8 cellular contexts compared by ENCODE assay signal in the genomic region with DNA sequence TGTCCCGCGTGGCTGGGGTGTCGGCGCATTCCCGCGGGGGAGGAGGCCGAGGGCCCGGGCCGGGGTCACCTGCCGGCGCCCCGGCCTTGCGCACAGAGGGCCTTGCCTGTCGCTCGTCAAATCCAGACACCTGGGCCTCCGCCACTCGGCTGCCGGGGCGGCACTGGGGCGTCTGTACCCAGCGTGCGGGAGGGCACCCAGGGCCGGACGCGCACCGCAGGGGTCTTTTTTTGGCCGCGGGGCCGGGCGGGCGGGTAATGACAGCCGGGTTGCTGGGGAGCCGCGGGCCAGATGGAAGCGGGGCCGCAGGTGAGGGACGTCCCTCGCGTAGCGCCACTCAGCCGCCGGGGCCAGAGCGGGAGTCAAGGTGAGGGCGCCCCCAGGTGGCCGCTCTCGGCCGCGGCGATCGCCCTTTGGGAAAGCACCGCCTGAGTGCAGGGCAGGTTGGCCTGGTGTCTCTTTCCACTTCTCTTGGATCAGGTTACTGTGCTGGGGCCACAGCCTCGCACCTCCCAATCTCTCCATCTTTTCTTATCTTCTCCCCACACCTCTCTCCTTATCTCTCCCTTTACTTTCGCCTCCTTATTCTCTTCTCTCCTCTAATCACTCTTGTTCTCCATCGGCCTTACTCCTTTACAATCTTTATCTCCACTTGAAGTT. TPM values are rescaled to one million over a fixed set of nuclear protein-coding genes. Genes with fewer than 3 reads are reported as not detected.
A peak's percentile ranks its signal among the peaks of the same experiment; 100 is the strongest.
DNase-seq lines count a peak whose midpoint lies in the region; ATAC-seq and TF ChIP-seq lines count a peak whose summit lies in the region.

No MANE protein-coding gene starts in this region.

- peak; percentile 62 for ATAC-seq in GM18511 (IDR thresholded peaks at IDR 0.05; ENCODE audit: unreplicated experiment)
- ATAC-seq in left lung, result peak; percentile 78

- H3K27me3 ChIP-seq in KMS-11 (ENCODE audit: insufficient read depth, low read depth) (peaks cover 4% of the 10 kb centered on the region; the same call in 1 of the 2 replicates), left lung (peaks cover 4 to 61% of the 10 kb centered on the region in 2 donors)

- H3K36me3 ChIP-seq in KMS-11 (ENCODE audit: insufficient read depth) (no peaks in the 10 kb centered on the region), left lung (peaks cover 0 to 16% of the 10 kb centered on the region in 2 donors)

- no peak overlapping the region for H3K27ac Mint-ChIP-seq in activated CD4-positive, alpha-beta T cell treated with anti-CD3 and anti-CD28 coated beads, Interleukin-2, amount 10 ng/mL, durations not matched to agents 7 days and 5 days

- H3K4me1 Mint-ChIP-seq in activated CD4-positive, alpha-beta T cell treated with anti-CD3 and anti-CD28 coated beads, Interleukin-2, amount 10 ng/mL, durations not matched to agents 7 days and 5 days, result peaks cover 24% of the 10 kb centered on the region

- CTCF ChIA-PET in activated CD4-positive, alpha-beta T cell treated with anti-CD3 and anti-CD28 coated beads, Interleukin-2, amount 10 ng/mL, durations not matched to agents 7 days and 5 days (lab: Charles Lee), result interaction anchor here (1.6 to 3.3 kb wide), 3 partner anchors 11 to 25 kb away, joined by 4 to 22 read pairs (median 5); no protein-coding TSS in a partner anchor

- H3K4me3 ChIP-seq in KMS-11 (IDR thresholded peaks at IDR 0.05; ENCODE audit: insufficient read depth, low read depth, low read length) (no peak overlapping the region), left lung (peak overlapping the region; percentile 53 to 60)

- H3K4me1 ChIP-seq in KMS-11 (ENCODE audit: low read depth, poor library complexity, severe bottlenecking), result no peaks in the 10 kb centered on the region
- peaks cover 12 to 53% of the 10 kb centered on the region in 2 donors for H3K4me1 ChIP-seq in left lung

- H3K4me2 ChIP-seq in KMS-11, result peak overlapping the region; percentile 13; the same call in 1 of the 2 replicates

- H3K79me2 ChIP-seq in KMS-11 (ENCODE audit: insufficient read depth, low read depth), result no peaks in the 10 kb centered on the region

- H3K9me3 ChIP-seq in left lung, result no peaks in the 10 kb centered on the region

- peaks cover 2% of the 10 kb centered on the region for H3K36me3 Mint-ChIP-seq in activated CD4-positive, alpha-beta T cell treated with anti-CD3 and anti-CD28 coated beads, Interleukin-2, amount 10 ng/mL, durations not matched to agents 7 days and 5 days (ENCODE audit: low read depth)

- H3K27me3 Mint-ChIP-seq in activated CD4-positive, alpha-beta T cell treated with anti-CD3 and anti-CD28 coated beads, Interleukin-2, amount 10 ng/mL, durations not matched to agents 7 days and 5 days, result peaks cover 41% of the 10 kb centered on the region

- H3K9ac ChIP-seq in KMS-11, result no peak overlapping the region

- H3K9me3 Mint-ChIP-seq in activated CD4-positive, alpha-beta T cell treated with anti-CD3 and anti-CD28 coated beads, Interleukin-2, amount 10 ng/mL, durations not matched to agents 7 days and 5 days, result no peaks in the 10 kb centered on the region

- POLR2A ChIA-PET in activated CD4-positive, alpha-beta T cell treated with anti-CD3 and anti-CD28 coated beads, Interleukin-2, amount 10 ng/mL, durations not matched to agents 7 days and 5 days (lab: Charles Lee), result no interaction called here

- H4K20me1 ChIP-seq in KMS-11 (ENCODE audit: insufficient read depth), result no peaks in the 10 kb centered on the region

- peak; percentile 78 for DNase-seq in activated CD4-positive, alpha-beta T cell treated with anti-CD3 and anti-CD28 coated beads, Interleukin-2, amount 10 ng/mL, durations not matched to agents 7 days and 5 days
- DNase-seq in left lung (peak; percentile 82 to 94), NCI-H1105 (lab: John Stamatoyannopoulos, UW) (no peak), COR-L47 (lab: John Stamatoyannopoulos, UW) (no peak)
- peak; percentile 84 for DNase-seq in stimulated activated CD4-positive, alpha-beta T cell treated with anti-CD3 and anti-CD28 coated beads, Interleukin-4, amount 100 ng/mL, for 24 hours

- peak overlapping the region; percentile 59 for H3K4me3 Mint-ChIP-seq in activated CD4-positive, alpha-beta T cell treated with anti-CD3 and anti-CD28 coated beads, Interleukin-2, amount 10 ng/mL, durations not matched to agents 7 days and 5 days

- TF ChIP-seq CTCF in KMS-11 (conservative IDR thresholded peaks at IDR 0.05; ENCODE audit: low read depth, low read length), result peak; percentile 47
- TF ChIP-seq CTCF in left lung (IDR thresholded peaks at IDR 0.05), result peak; percentile 88 to 95

- H3K27ac ChIP-seq in KMS-11, result no peak overlapping the region
- peak overlapping the region; percentile 95 for H3K27ac ChIP-seq in cingulate gyrus (ENCODE audit: low read depth, low read length)
- H3K27ac ChIP-seq in left lung, result peak overlapping the region; percentile 83 to 84

- peak overlapping the region; percentile 30; the same call in 1 of the 2 replicates for H2AFZ ChIP-seq in KMS-11 (ENCODE audit: low read depth)

- intact Hi-C loops in left lung (cut with DNase I), result no loop called here

RNA-seq across cellular contexts. Expression of gene PHLDB1, which starts 3.5 kb away (rescaled TPM):
- total RNA-seq in activated CD4-positive, alpha-beta T cell treated with anti-CD3 and anti-CD28 coated beads, Interleukin-2, amount 10 ng/mL, durations not matched to agents 7 days and 5 days, result under 1 TPM; 0.06 to 0.12 TPM
- 100 to 1,000 TPM in 1 of 2 donors, 10 to 100 TPM in 1; 76.5 to 120 TPM for total RNA-seq in left lung

RNA-seq across cellular contexts. Expression of gene ARCN1, which starts 38.7 kb away (rescaled TPM):
- total RNA-seq in activated CD4-positive, alpha-beta T cell treated with anti-CD3 and anti-CD28 coated beads, Interleukin-2, amount 10 ng/mL, durations not matched to agents 7 days and 5 days, result 100 to 1,000 TPM; 113 to 128 TPM
- total RNA-seq in left lung, result 100 to 1,000 TPM; 141 to 163 TPM

RNA-seq across cellular contexts. Expression of gene IFT46, which starts 45.2 kb away (rescaled TPM):
- 10 to 100 TPM; 12.3 to 13.7 TPM for total RNA-seq in activated CD4-positive, alpha-beta T cell treated with anti-CD3 and anti-CD28 coated beads, Interleukin-2, amount 10 ng/mL, durations not matched to agents 7 days and 5 days
- total RNA-seq in left lung, result 10 to 100 TPM; 15.6 to 19.1 TPM

Comparison
In these comparisons a context has a peak if more than half of its experiments do, and no peak if none do; other contexts are left out.
1. DNase-seq: peak in activated CD4-positive, alpha-beta T cell treated with anti-CD3 and anti-CD28 coated beads, Interleukin-2, amount 10 ng/mL, durations not matched to agents 7 days and 5 days (single experiment), left lung (2 of 2) and stimulated activated CD4-positive, alpha-beta T cell treated with anti-CD3 and anti-CD28 coated beads, Interleukin-4, amount 100 ng/mL, for 24 hours (single experiment); none in NCI-H1105 (single experiment) and COR-L47 (single experiment).
2. RNA of gene PHLDB1, which starts 3.5 kb away (total RNA-seq): 76.5 to 120 TPM in left lung; 0.06 to 0.12 TPM in activated CD4-positive, alpha-beta T cell treated with anti-CD3 and anti-CD28 coated beads, Interleukin-2, amount 10 ng/mL, durations not matched to agents 7 days and 5 days; every median in the first group is over 10 times any median in the second.